In the genomic region with DNA sequence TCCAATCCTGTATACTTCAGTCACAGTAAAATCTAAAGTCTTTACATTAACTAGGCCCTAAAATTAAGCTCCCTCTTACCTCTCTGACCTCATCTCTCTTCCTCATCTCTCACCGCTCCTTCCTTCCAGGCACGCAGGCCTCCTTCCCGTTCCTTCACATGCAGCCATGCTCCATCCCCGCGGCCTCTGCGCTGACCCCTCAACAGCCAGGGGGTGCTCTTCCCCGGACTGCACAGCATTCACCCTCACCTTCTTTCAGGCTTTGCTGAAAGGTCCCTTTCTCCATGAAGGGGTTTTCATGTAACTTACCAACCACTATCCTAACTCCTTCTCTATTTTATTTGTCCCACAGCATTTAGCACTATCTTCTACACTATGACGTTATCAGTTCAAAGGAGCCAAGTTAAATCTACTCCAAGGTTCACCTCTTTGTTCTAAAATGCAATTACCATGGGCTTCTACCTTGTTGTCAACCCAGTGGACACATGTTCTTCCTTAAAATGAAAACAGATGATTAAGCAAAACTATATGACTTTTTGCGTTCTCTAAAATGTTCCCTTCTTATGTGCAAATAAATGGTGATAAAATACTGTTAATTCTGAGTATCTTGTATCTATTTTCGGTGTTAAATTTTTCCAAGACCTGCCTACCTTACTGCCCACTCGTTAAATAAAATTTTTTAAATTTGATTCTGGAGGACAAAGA, we compare ENCODE assay signal across 8 cellular contexts. TPM values are rescaled to one million over a fixed set of nuclear protein-coding genes. Genes with fewer than 3 reads are reported as not detected.
DNase-seq lines count a peak whose midpoint lies in the region; ATAC-seq and TF ChIP-seq lines count a peak whose summit lies in the region.

No MANE protein-coding gene starts in this region.

- peaks cover 8 to 11% of the 10 kb centered on the region in 2 donors for H3K36me3 Mint-ChIP-seq in activated T-cell treated with anti-CD3 and anti-CD28 coated beads, Interleukin-2, amount 50 U/mL, for 72 hours (ENCODE audit: insufficient read depth in 2 of 2)
- H3K36me3 Mint-ChIP-seq in activated T-cell treated with anti-CD3 and anti-CD28 coated beads, Interleukin-2, amount 50 U/mL, for 4 hours (ENCODE audit: insufficient read depth): peaks cover 52% of the 10 kb centered on the region
- peaks cover 20 to 39% (median 33%) of the 10 kb centered on the region in 3 donors for H3K36me3 Mint-ChIP-seq in immature natural killer cell

- H3K9me3 Mint-ChIP-seq in activated T-cell treated with anti-CD3 and anti-CD28 coated beads, Interleukin-2, amount 50 U/mL, for 72 hours: peaks cover 2 to 5% of the 10 kb centered on the region in 2 donors
- peaks cover 4% of the 10 kb centered on the region for H3K9me3 Mint-ChIP-seq in activated T-cell treated with anti-CD3 and anti-CD28 coated beads, Interleukin-2, amount 50 U/mL, for 4 hours
- no peaks in the 10 kb centered on the region for H3K9me3 Mint-ChIP-seq in immature natural killer cell

- no peaks in the 10 kb centered on the region for H3K27me3 ChIP-seq in adrenal gland
- H3K27me3 ChIP-seq in tibial nerve: no peaks in the 10 kb centered on the region
- H3K27me3 ChIP-seq in testis: no peaks in the 10 kb centered on the region

- H3K27ac ChIP-seq in adrenal gland (no peak overlapping the region), tibial nerve (no peak overlapping the region), testis (no peak overlapping the region)

- peak in 1 of 2 donors; percentile 4 for DNase-seq in activated T-cell treated with anti-CD3 and anti-CD28 coated beads, Interleukin-2, amount 50 U/mL, for 72 hours
- no peak for DNase-seq in activated T-cell treated with anti-CD3 and anti-CD28 coated beads, Interleukin-2, amount 50 U/mL, for 4 hours
- DNase-seq in adrenal gland: no peak
- DNase-seq in immature natural killer cell: peak in 2 of 3 donors; percentile 22 to 23
- DNase-seq in tibial nerve (ENCODE audit: low spot score in 2 of 2): peak; percentile 16 to 27
- DNase-seq in NCI-H2029 treated with DMSO at 0.1 percent for 48 hours (lab: John Stamatoyannopoulos, UW): no peak
- DNase-seq in glomerular visceral epithelial cell (ENCODE audit: extremely low spot score): no peak
- DNase-seq in testis: no peak

- H3K36me3 ChIP-seq in adrenal gland (replicated peaks in 1 of 2): peaks cover 0 to 12% of the 10 kb centered on the region in 2 donors
- peaks cover 0 to 44% (median 0%) of the 10 kb centered on the region in 3 donors for H3K36me3 ChIP-seq in tibial nerve
- no peaks in the 10 kb centered on the region for H3K36me3 ChIP-seq in testis (ENCODE audit: low read depth, missing control alignments)

- 59 to 77% (median 69%) methylated on average over 11 of the region's 11 CpGs for WGBS in adrenal gland, 4 donors
- WGBS in tibial nerve, 2 donors: 46% methylated on average over 11 of the region's 11 CpGs
- WGBS in testis, 2 donors: 65 to 72% methylated on average over 11 of the region's 11 CpGs

- TF ChIP-seq EP300 in tibial nerve (IDR thresholded peaks at IDR 0.05): no peak

- no peak overlapping the region for H3K4me3 ChIP-seq in adrenal gland
- no peak overlapping the region for H3K4me3 ChIP-seq in tibial nerve
- H3K4me3 ChIP-seq in testis: no peak overlapping the region

- no peak for TF ChIP-seq POLR2A in adrenal gland (IDR thresholded peaks at IDR 0.05)
- TF ChIP-seq POLR2A in tibial nerve (IDR thresholded peaks at IDR 0.05): no peak
- no peak for TF ChIP-seq POLR2A in testis (IDR thresholded peaks at IDR 0.05)

- no peak overlapping the region for H3K4me3 Mint-ChIP-seq in activated T-cell treated with anti-CD3 and anti-CD28 coated beads, Interleukin-2, amount 50 U/mL, for 72 hours
- no peak overlapping the region for H3K4me3 Mint-ChIP-seq in activated T-cell treated with anti-CD3 and anti-CD28 coated beads, Interleukin-2, amount 50 U/mL, for 4 hours
- no peak overlapping the region for H3K4me3 Mint-ChIP-seq in immature natural killer cell

- intact Hi-C loops in adrenal gland (cut with DNase I): no loop called here
- intact Hi-C loops in testis (cut with DNase I; ENCODE audit: low total_unique reads): no loop called here

- H3K4me1 ChIP-seq in adrenal gland (replicated peaks in 1 of 2) (no peaks in the 10 kb centered on the region), tibial nerve (peaks cover 0 to 15% (median 0%) of the 10 kb centered on the region in 4 donors), testis (no peaks in the 10 kb centered on the region)

- H3K9me3 ChIP-seq in adrenal gland (replicated peaks in 1 of 3) (no peaks in the 10 kb centered on the region), tibial nerve (peaks cover 0 to 4% (median 0%) of the 10 kb centered on the region in 4 donors), testis (no peaks in the 10 kb centered on the region)

- H3K27me3 Mint-ChIP-seq in activated T-cell treated with anti-CD3 and anti-CD28 coated beads, Interleukin-2, amount 50 U/mL, for 72 hours (ENCODE audit: low read depth): no peaks in the 10 kb centered on the region
- no peaks in the 10 kb centered on the region for H3K27me3 Mint-ChIP-seq in activated T-cell treated with anti-CD3 and anti-CD28 coated beads, Interleukin-2, amount 50 U/mL, for 4 hours (ENCODE audit: low read depth)
- no peaks in the 10 kb centered on the region for H3K27me3 Mint-ChIP-seq in immature natural killer cell (ENCODE audit: low read depth in 3 of 3)

- peaks cover 9% of the 10 kb centered on the region for H3K4me1 Mint-ChIP-seq in activated T-cell treated with anti-CD3 and anti-CD28 coated beads, Interleukin-2, amount 50 U/mL, for 72 hours (ENCODE audit: low read depth)
- peaks cover 19% of the 10 kb centered on the region for H3K4me1 Mint-ChIP-seq in activated T-cell treated with anti-CD3 and anti-CD28 coated beads, Interleukin-2, amount 50 U/mL, for 4 hours (ENCODE audit: low read depth)
- peaks cover 9 to 19% of the 10 kb centered on the region in 2 donors for H3K4me1 Mint-ChIP-seq in immature natural killer cell

- peak in 4 of 6 experiments; percentile 15 to 30 (median 28) for TF ChIP-seq CTCF in adrenal gland (IDR thresholded peaks at IDR 0.05)
- peak; percentile 11 to 61 (median 28) for TF ChIP-seq CTCF in tibial nerve (IDR thresholded peaks at IDR 0.05)
- peak in 1 of 3 experiments; percentile 13 for TF ChIP-seq CTCF in testis (IDR thresholded peaks at IDR 0.05)

- H3K27ac Mint-ChIP-seq in activated T-cell treated with anti-CD3 and anti-CD28 coated beads, Interleukin-2, amount 50 U/mL, for 72 hours: peak overlapping the region; percentile 38
- H3K27ac Mint-ChIP-seq in immature natural killer cell: peak overlapping the region; percentile 30 to 87 (median 80)

- no peak for ATAC-seq in activated T-cell treated with anti-CD3 and anti-CD28 coated beads, Interleukin-2, amount 50 U/mL, for 72 hours (replicated peaks in 1 of 2)
- no peak for ATAC-seq in activated T-cell treated with anti-CD3 and anti-CD28 coated beads, Interleukin-2, amount 50 U/mL, for 4 hours

RNA-seq across cellular contexts. Expression of gene APOA1, which starts 57.8 kb away (rescaled TPM):
- not detected for total RNA-seq in activated T-cell treated with anti-CD3 and anti-CD28 coated beads, Interleukin-2, amount 50 U/mL, for 72 hours
- 1 to 10 TPM; 1.4 to 2.9 (median 2.1) TPM for total RNA-seq in activated T-cell treated with anti-CD3 and anti-CD28 coated beads, Interleukin-2, amount 50 U/mL, for 4 hours
- total RNA-seq in adrenal gland (1 to 10 TPM in 3 of 8 donors, under 1 TPM in 1, not detected in 4; 0.28 to 3.0 (median 2.2) TPM), tibial nerve (1 to 10 TPM; 4.1 to 8.4 (median 6.5) TPM), testis (1,000 to 10,000 TPM; 2,156 to 2,741 TPM)
- polyA plus RNA-seq in adrenal gland (1 to 10 TPM in 2 of 3 donors, under 1 TPM in 1; 0.62 to 7.2 (median 6.1) TPM), immature natural killer cell (under 1 TPM in 2 of 3 donors, not detected in 1; 0.42 to 0.53 TPM), testis (ENCODE audit: insufficient read depth, low read depth, low replicate concordance) (617 TPM)

Comparison
In these comparisons a context has a peak if more than half of its experiments do, and no peak if none do; other contexts are left out.
1. DNase-seq: peak in immature natural killer cell (2 of 3) and tibial nerve (2 of 2); none in activated T-cell treated with anti-CD3 and anti-CD28 coated beads, Interleukin-2, amount 50 U/mL, for 4 hours (single experiment), adrenal gland (0 of 7), NCI-H2029 treated with DMSO at 0.1 percent for 48 hours (single experiment), glomerular visceral epithelial cell (single experiment) and testis (single experiment).
2. RNA of gene APOA1, which starts 57.8 kb away (total RNA-seq): 2,156 to 2,741 TPM in testis; 4.1 to 8.4 TPM in tibial nerve, 1.4 to 2.9 TPM in activated T-cell treated with anti-CD3 and anti-CD28 coated beads, Interleukin-2, amount 50 U/mL, for 4 hours, 0.28 to 3.0 TPM in adrenal gland and not detected in activated T-cell treated with anti-CD3 and anti-CD28 coated beads, Interleukin-2, amount 50 U/mL, for 72 hours; every median in the first group is over 100 times any median in the second.